Comparison of ENCODE assay signal across 24 cellular contexts in genomic region chr7:133290041-133290440, GRCh38. TPM values are rescaled to one million over a fixed set of nuclear protein-coding genes. Genes with fewer than 3 reads are reported as not detected.
DNase-seq lines count a peak whose midpoint lies in the region; TF ChIP-seq lines count a peak whose summit lies in the region.
"Had no signal": no experiment of that assay in that cellular context is flagged by ENCODE, and none has a peak within 500 bp of the region (broad histone marks: within the 10 kb centered on the region; RNA-seq: fewer than 3 reads in every experiment).

No MANE protein-coding gene starts in this region.

- CTCF ChIA-PET in Caco-2 (lab: Charles Lee) = no interaction called here
- CTCF ChIA-PET in activated naive CD4-positive, alpha-beta T cell treated with anti-CD3 and anti-CD28 coated beads for 36 hours (lab: Charles Lee) = interaction anchor here (0.6 to 0.9 kb wide), 2 partner anchors 8 to 22 kb away, joined by 3 read pairs; no protein-coding TSS in a partner anchor

- no peak for DNase-seq in Caco-2
- peak; percentile 22 for DNase-seq in MG63
- DNase-seq in chondrocyte (ENCODE audit: low spot score) = no peak
- peak; percentile 43 for DNase-seq in kidney tubule cell (ENCODE audit: low spot score)
- no peak for DNase-seq in stimulated activated CD4-positive, alpha-beta T cell treated with anti-CD3 and anti-CD28 coated beads, Interleukin-4, amount 100 ng/mL, for 1 hour
- DNase-seq in activated T-cell treated with anti-CD3 and anti-CD28 coated beads, Interleukin-2, amount 50 U/mL, for 1 hour = no peak
- no peak for DNase-seq in activated naive CD4-positive, alpha-beta T cell treated with anti-CD3 and anti-CD28 coated beads for 36 hours
- DNase-seq in osteocyte (ENCODE audit: extremely low spot score, unreplicated experiment) = no peak
- DNase-seq: activated naive CD4-positive, alpha-beta T cell treated with anti-CD3 and anti-CD28 coated beads, Interleukin-2, amount 10 ng/mL, durations not matched to agents 7 days and 5 days; activated T-cell treated with anti-CD3 and anti-CD28 coated beads, Interleukin-2, amount 50 U/mL, for 48 hours; aorta; immature natural killer cell; mucosa of descending colon; NCI-H2171; NCI-H526; nephron progenitor cell; posterior cingulate gyrus; small intestine; stimulated activated CD4-positive, alpha-beta T cell treated with anti-CD3 and anti-CD28 coated beads, Interleukin-2, amount 100 ng/mL, for 24 hours; stimulated activated naive CD4-positive, alpha-beta T cell; testis; uterus had no signal

- H3K4me1 Mint-ChIP-seq in Caco-2 (ENCODE audit: low read depth, unreplicated experiment) (no peaks in the 10 kb centered on the region), chondrocyte (ENCODE audit: low read depth) (peaks cover 12% of the 10 kb centered on the region), osteocyte (ENCODE audit: unreplicated experiment) (peaks cover 5% of the 10 kb centered on the region)
- no peaks in the 10 kb centered on the region for H3K4me1 Mint-ChIP-seq in activated naive CD4-positive, alpha-beta T cell treated with anti-CD3 and anti-CD28 coated beads for 36 hours (ENCODE audit: low read depth)
- H3K4me1 Mint-ChIP-seq: activated naive CD4-positive, alpha-beta T cell treated with anti-CD3 and anti-CD28 coated beads, Interleukin-2, amount 10 ng/mL, durations not matched to agents 7 days and 5 days had no signal

- H3K4me3 Mint-ChIP-seq in Caco-2 (ENCODE audit: unreplicated experiment) = no peak overlapping the region
- no peak overlapping the region for H3K4me3 Mint-ChIP-seq in chondrocyte (ENCODE audit: unreplicated experiment)
- H3K4me3 Mint-ChIP-seq in activated naive CD4-positive, alpha-beta T cell treated with anti-CD3 and anti-CD28 coated beads for 36 hours = no peak overlapping the region
- H3K4me3 Mint-ChIP-seq in osteocyte (ENCODE audit: unreplicated experiment) = no peak overlapping the region
- H3K4me3 Mint-ChIP-seq: activated naive CD4-positive, alpha-beta T cell treated with anti-CD3 and anti-CD28 coated beads, Interleukin-2, amount 10 ng/mL, durations not matched to agents 7 days and 5 days; nephron progenitor cell had no signal

- H3K27ac Mint-ChIP-seq in Caco-2 (ENCODE audit: unreplicated experiment) (no peak overlapping the region), chondrocyte (ENCODE audit: unreplicated experiment) (peak overlapping the region; percentile 32), osteocyte (ENCODE audit: unreplicated experiment) (no peak overlapping the region)
- no peak overlapping the region for H3K27ac Mint-ChIP-seq in activated naive CD4-positive, alpha-beta T cell treated with anti-CD3 and anti-CD28 coated beads for 36 hours
- H3K27ac Mint-ChIP-seq: activated naive CD4-positive, alpha-beta T cell treated with anti-CD3 and anti-CD28 coated beads, Interleukin-2, amount 10 ng/mL, durations not matched to agents 7 days and 5 days; immature natural killer cell; nephron progenitor cell had no signal

- BruUV-seq in Caco-2 (replicated peaks; lab: Mats Ljungman, UMichigan) = TSS peak; percentile 19

- POLR2A ChIA-PET in Caco-2 (lab: Charles Lee) = no interaction called here

- H3K36me3 Mint-ChIP-seq in Caco-2 (ENCODE audit: insufficient read depth, unreplicated experiment) (peaks cover 13% of the 10 kb centered on the region), chondrocyte (ENCODE audit: low read depth) (peaks cover 7% of the 10 kb centered on the region), osteocyte (ENCODE audit: unreplicated experiment) (peaks cover 37% of the 10 kb centered on the region)
- H3K36me3 Mint-ChIP-seq in activated naive CD4-positive, alpha-beta T cell treated with anti-CD3 and anti-CD28 coated beads for 36 hours (ENCODE audit: low read depth) = peaks cover 45% of the 10 kb centered on the region

- H3K4me3 ChIP-seq in Caco-2 (ENCODE audit: low read depth, low read length) = no peak overlapping the region
- no peak overlapping the region for H3K4me3 ChIP-seq in MG63
- H3K4me3 ChIP-seq: BLaER1 treated with 17β-estradiol and CSF1 and Interleukin-3, amounts not matched to agents 10 nM and 100 nM; hepatocyte; mucosa of descending colon; testis; uterus had no signal

- no peak for TF ChIP-seq CTCF in Caco-2 (IDR thresholded peaks at IDR 0.05; ENCODE audit: insufficient read depth in 1 of 2, low read depth in 1 of 2, low read length in 1 of 2, severe bottlenecking in 1 of 2, unreplicated experiment in 1 of 2)
- TF ChIP-seq CTCF in chondrocyte (IDR thresholded peaks at IDR 0.05) = no peak
- no peak for TF ChIP-seq CTCF in osteocyte (IDR thresholded peaks at IDR 0.05)

- H3K4me1 ChIP-seq in Caco-2 = no peaks in the 10 kb centered on the region
- H3K4me1 ChIP-seq: testis, uterus had no signal

- H3K27me3 Mint-ChIP-seq in Caco-2 (ENCODE audit: insufficient read depth, unreplicated experiment) (no peaks in the 10 kb centered on the region), chondrocyte (ENCODE audit: low read depth) (no peaks in the 10 kb centered on the region), osteocyte (ENCODE audit: unreplicated experiment) (no peaks in the 10 kb centered on the region)
- no peaks in the 10 kb centered on the region for H3K27me3 Mint-ChIP-seq in activated naive CD4-positive, alpha-beta T cell treated with anti-CD3 and anti-CD28 coated beads for 36 hours (ENCODE audit: low read depth)
- H3K27me3 Mint-ChIP-seq: activated naive CD4-positive, alpha-beta T cell treated with anti-CD3 and anti-CD28 coated beads, Interleukin-2, amount 10 ng/mL, durations not matched to agents 7 days and 5 days had no signal

- no peaks in the 10 kb centered on the region; the same call in 1 of the 2 replicates for H3K36me3 ChIP-seq in Caco-2 (ENCODE audit: control insufficient read depth, insufficient read depth, low read length)
- H3K36me3 ChIP-seq in MG63 = peaks cover 5% of the 10 kb centered on the region; the same call in 1 of the 2 replicates
- H3K36me3 ChIP-seq: uterus had no signal

- H3K9me3 ChIP-seq in Caco-2 (no peaks in the 10 kb centered on the region), MG63 (no peaks in the 10 kb centered on the region)
- H3K9me3 ChIP-seq: BLaER1 treated with 17β-estradiol and CSF1 and Interleukin-3, amounts not matched to agents 10 nM and 100 nM; mucosa of descending colon; testis; uterus had no signal

- H3K27me3 ChIP-seq in Caco-2 (replicated peaks; ENCODE audit: control insufficient read depth, insufficient read depth, low read length) (no peaks in the 10 kb centered on the region), MG63 (no peaks in the 10 kb centered on the region)
- H3K27me3 ChIP-seq: BLaER1 treated with 17β-estradiol and CSF1 and Interleukin-3, amounts not matched to agents 10 nM and 100 nM; hepatocyte; testis; uterus had no signal

- H3K9me3 Mint-ChIP-seq in Caco-2 (ENCODE audit: unreplicated experiment) (no peaks in the 10 kb centered on the region), chondrocyte (ENCODE audit: low read depth) (no peaks in the 10 kb centered on the region), osteocyte (ENCODE audit: unreplicated experiment) (no peaks in the 10 kb centered on the region)
- H3K9me3 Mint-ChIP-seq in activated naive CD4-positive, alpha-beta T cell treated with anti-CD3 and anti-CD28 coated beads for 36 hours = no peaks in the 10 kb centered on the region
- H3K9me3 Mint-ChIP-seq: activated naive CD4-positive, alpha-beta T cell treated with anti-CD3 and anti-CD28 coated beads, Interleukin-2, amount 10 ng/mL, durations not matched to agents 7 days and 5 days; immature natural killer cell had no signal

- intact Hi-C loops in Caco-2 (cut with micrococcal nuclease; ENCODE audit: unreplicated experiment) = no loop called here
- intact Hi-C loops in activated naive CD4-positive, alpha-beta T cell treated with anti-CD3 and anti-CD28 coated beads for 36 hours (cut with micrococcal nuclease) = no loop called here

RNA-seq across cellular contexts. Expression of gene EXOC4, which starts 37.2 kb away (rescaled TPM):
- total RNA-seq in Caco-2 (2022) (66.2 and 68.4 TPM in 2 replicates), chondrocyte (67.7 to 97.9 TPM (median 73.8 TPM) in 3 replicates), osteocyte (99.9 and 105 TPM in 2 replicates)
- 6.4 and 24.1 TPM in 2 replicates for total RNA-seq in MG63 (2014; rRNA removed; shearing (Covaris generic); ENCODE audit: low replicate concordance)
- total RNA-seq in activated naive CD4-positive, alpha-beta T cell treated with anti-CD3 and anti-CD28 coated beads for 36 hours = 10 to 100 TPM; 57.1 to 62.1 TPM

Comparison
In these comparisons a context has a peak if more than half of its experiments do, and no peak if none do; other contexts are left out.
1. DNase-seq: peak in MG63 (single experiment) and kidney tubule cell (single experiment); none in Caco-2 (0 of 2), chondrocyte (single experiment), stimulated activated CD4-positive, alpha-beta T cell treated with anti-CD3 and anti-CD28 coated beads, Interleukin-4, amount 100 ng/mL, for 1 hour (single experiment), activated T-cell treated with anti-CD3 and anti-CD28 coated beads, Interleukin-2, amount 50 U/mL, for 1 hour (single experiment), activated naive CD4-positive, alpha-beta T cell treated with anti-CD3 and anti-CD28 coated beads for 36 hours (single experiment) and osteocyte (single experiment).